Comparison of ENCODE assay signal across 27 cellular contexts in genomic region chr20:61361501-61361900, GRCh38.
DNase-seq lines count a peak whose midpoint lies in the region; ATAC-seq, FAIRE-seq and TF ChIP-seq lines count a peak whose summit lies in the region.
"Had no signal": no experiment of that assay in that cellular context is flagged by ENCODE, and none has a peak within 500 bp of the region (broad histone marks: within the 10 kb centered on the region; RNA-seq: fewer than 3 reads in every experiment).

No MANE protein-coding gene starts in this region.

- H3K79me1 ChIP-seq in mesenchymal stem cell (replicated peaks; ENCODE audit: low read length, poor library complexity, severe bottlenecking) = peaks cover 7% of the 10 kb centered on the region

- no peaks in the 10 kb centered on the region for H3K4me1 ChIP-seq in RWPE2 (ENCODE audit: insufficient read depth, poor library complexity, severe bottlenecking)
- H3K4me1 ChIP-seq in mesenchymal stem cell (ENCODE audit: control insufficient read depth, insufficient read depth, low read depth, low read length) = no peaks in the 10 kb centered on the region
- H3K4me1 ChIP-seq: BE2C, BLaER1 had no signal

- H3K4me2 ChIP-seq in mesenchymal stem cell (ENCODE audit: low read length, poor library complexity, severe bottlenecking) = no peak overlapping the region
- H3K4me2 ChIP-seq: BLaER1 had no signal

- H2BK5ac ChIP-seq in mesenchymal stem cell (ENCODE audit: low read depth, low read length, poor library complexity, severe bottlenecking) = no peak overlapping the region

- H2BK15ac ChIP-seq in mesenchymal stem cell (ENCODE audit: low read depth, poor library complexity, severe bottlenecking) = peak overlapping the region; percentile 12

- H3K27me3 ChIP-seq in RWPE2 (ENCODE audit: insufficient read depth, poor library complexity, severe bottlenecking) (no peaks in the 10 kb centered on the region), mesenchymal stem cell (ENCODE audit: control insufficient read depth in 1 of 2, insufficient read depth in 1 of 2, low read length in 2 of 2) (peaks cover 0 to 13% of the 10 kb centered on the region in 2 experiments)
- H3K27me3 ChIP-seq: BE2C, BLaER1 had no signal

- H2BK120ac ChIP-seq in mesenchymal stem cell (ENCODE audit: low read depth, low read length) = no peak overlapping the region

- H3K36me3 ChIP-seq in RWPE2 (ENCODE audit: low read depth) = peaks cover 53% of the 10 kb centered on the region
- H3K36me3 ChIP-seq in mesenchymal stem cell (ENCODE audit: control insufficient read depth in 1 of 2, insufficient read depth in 2 of 2, low read depth in 1 of 2, low read length in 2 of 2) = peaks cover 0 to 23% of the 10 kb centered on the region in 2 experiments
- H3K36me3 ChIP-seq: BE2C, BLaER1 had no signal

- H3K18ac ChIP-seq in mesenchymal stem cell (ENCODE audit: low read depth in 1 of 2, low read length in 2 of 2) = no peak overlapping the region

- FAIRE-seq in RCC 7860 (lab: Jason Lieb, UNC) = no peak
- FAIRE-seq: A204.1, GM12878, GM12892, GM18507 had no signal

- DNase-seq in RWPE2 (ENCODE audit: low spot score) = peak; percentile 77
- DNase-seq in caudate nucleus (lab: John Stamatoyannopoulos, UW) = no peak
- no peak for DNase-seq in mesenchymal stem cell
- peak; percentile 33 for DNase-seq in sciatic nerve (ENCODE audit: low spot score)
- no peak for DNase-seq in RCC 7860 (ENCODE audit: low spot score)
- no peak for DNase-seq in amniotic stem cell (lab: John Stamatoyannopoulos, UW)
- DNase-seq: 8988T; ACHN; BE2C; C1 segment of cervical spinal cord; CD4-positive, alpha-beta memory T cell; CD4-positive, CD25-positive, alpha-beta regulatory T cell; CD8-positive, alpha-beta memory T cell; COR-L47; DMS 273 treated with DMSO at 0.1 percent for 48 hours; DMS153; DMS53; DMS79; DND-41; EL; GDM1 had no signal

- H3K9ac ChIP-seq in mesenchymal stem cell (ENCODE audit: low read length) = no peak overlapping the region
- H3K9ac ChIP-seq: BLaER1 had no signal

- H3K4me3 ChIP-seq in RWPE2 (ENCODE audit: severe bottlenecking) (no peak overlapping the region), mesenchymal stem cell (ENCODE audit: insufficient read depth in 1 of 2, low read depth in 1 of 2, low read length in 2 of 2) (no peak overlapping the region)
- H3K4me3 ChIP-seq: BLaER1, GM12878 had no signal

- intact Hi-C loops in sciatic nerve (cut with DNase I) = no loop called here

- WGBS in mesenchymal stem cell = 97% methylated on average over 14 of the region's 14 CpGs

- H2AK5ac ChIP-seq in mesenchymal stem cell (ENCODE audit: low read length, severe bottlenecking) = no peak overlapping the region

- no peak for TF ChIP-seq CTCF in RWPE2 (IDR thresholded peaks at IDR 0.05; ENCODE audit: poor library complexity, severe bottlenecking)

- no peak overlapping the region for H4K91ac ChIP-seq in mesenchymal stem cell (ENCODE audit: low read length)

- no peak overlapping the region for H3K4ac ChIP-seq in mesenchymal stem cell (ENCODE audit: low read depth in 1 of 2, low read length in 2 of 2)

- no peak overlapping the region for H4K8ac ChIP-seq in mesenchymal stem cell (ENCODE audit: low read length)

- H3K23ac ChIP-seq in mesenchymal stem cell (ENCODE audit: low read length in 2 of 2) = no peak overlapping the region

- H3K9me3 ChIP-seq in RWPE2 (ENCODE audit: severe bottlenecking) = no peaks in the 10 kb centered on the region
- no peaks in the 10 kb centered on the region for H3K9me3 ChIP-seq in mesenchymal stem cell (ENCODE audit: control insufficient read depth, low read length)
- H3K9me3 ChIP-seq: BE2C had no signal

- H3K14ac ChIP-seq in mesenchymal stem cell (ENCODE audit: low read length in 2 of 2) = no peak overlapping the region

- H3K27ac ChIP-seq in RWPE2 (ENCODE audit: poor library complexity, severe bottlenecking) = no peak overlapping the region
- peak overlapping the region; percentile 20 for H3K27ac ChIP-seq in caudate nucleus (ENCODE audit: low read depth, low read length)
- H3K27ac ChIP-seq in mesenchymal stem cell (ENCODE audit: low read length, poor library complexity, severe bottlenecking) = no peak overlapping the region
- H3K27ac ChIP-seq: BLaER1 had no signal

- ATAC-seq in RWPE2 (ENCODE audit: low read depth) (no peak), sciatic nerve (no peak), HG03097 (IDR thresholded peaks at IDR 0.05; ENCODE audit: low FRiP score, unreplicated experiment) (no peak)
- ATAC-seq: GM12878 had no signal

- no peak overlapping the region for H2AFZ ChIP-seq in mesenchymal stem cell (ENCODE audit: low read depth, low read length)

- H2BK12ac ChIP-seq in mesenchymal stem cell (ENCODE audit: low read length in 2 of 2) = no peak overlapping the region

Comparison
In these comparisons a context has a peak if more than half of its experiments do, and no peak if none do; other contexts are left out.
1. DNase-seq: peak in RWPE2 (single experiment) and sciatic nerve (single experiment); none in caudate nucleus (0 of 61), mesenchymal stem cell (single experiment), RCC 7860 (single experiment) and amniotic stem cell (single experiment).